ENCODE assay signal across 15 cellular contexts in genomic region chrX:310621-311155, GRCh38.
"Had no signal": no experiment of that assay in that cellular context is flagged by ENCODE, and none has a peak within 500 bp of the region (broad histone marks: within the 10 kb centered on the region; RNA-seq: fewer than 3 reads in every experiment).

No MANE protein-coding gene starts in this region.

- H3K4me3 ChIP-seq: vagina had no signal

- ATAC-seq: foreskin keratinocyte; naive thymus-derived CD8-positive, alpha-beta T cell had no signal

- H3K4me1 Mint-ChIP-seq: activated CD4-positive, alpha-beta T cell treated with anti-CD3 and anti-CD28 coated beads, Interleukin-2, amount 10 ng/mL, durations not matched to agents 7 days and 5 days had no signal

- DNase-seq: activated CD4-positive, alpha-beta T cell treated with anti-CD3 and anti-CD28 coated beads, Interleukin-2, amount 10 ng/mL, durations not matched to agents 7 days and 5 days; activated CD4-positive, CD25-positive, alpha-beta regulatory T cell; activated CD8-positive, alpha-beta memory T cell treated with anti-CD3 and anti-CD28 coated beads for 24 hours; activated naive CD4-positive, alpha-beta T cell; activated naive CD8-positive, alpha-beta T cell treated with anti-CD3 and anti-CD28 coated beads, Interleukin-2, amount 10 ng/mL, durations not matched to agents 7 days and 5 days; brain microvascular endothelial cell; effector memory CD4-positive, alpha-beta T cell; foreskin keratinocyte; glutamatergic neuron; mammary epithelial cell; SW 1271 had no signal

- H3K9me3 ChIP-seq: neutrophil, vagina had no signal

- H3K27ac ChIP-seq: brain microvascular endothelial cell, foreskin keratinocyte, neutrophil, vagina had no signal

- H3K27me3 Mint-ChIP-seq: activated CD4-positive, alpha-beta T cell treated with anti-CD3 and anti-CD28 coated beads, Interleukin-2, amount 10 ng/mL, durations not matched to agents 7 days and 5 days; activated naive CD8-positive, alpha-beta T cell treated with anti-CD3 and anti-CD28 coated beads, Interleukin-2, amount 10 ng/mL, durations not matched to agents 7 days and 5 days; dendritic cell treated with granulocyte-macrophage colony-stimulating factor and Interleukin-4, amounts not matched to agents 40 ng/mL and 50 ng/mL, for 4 days; naive thymus-derived CD8-positive, alpha-beta T cell had no signal

- H3K4me1 ChIP-seq: foreskin keratinocyte, vagina had no signal

- H3K27ac Mint-ChIP-seq: activated CD4-positive, alpha-beta T cell treated with anti-CD3 and anti-CD28 coated beads, Interleukin-2, amount 10 ng/mL, durations not matched to agents 7 days and 5 days; activated naive CD8-positive, alpha-beta T cell treated with anti-CD3 and anti-CD28 coated beads, Interleukin-2, amount 10 ng/mL, durations not matched to agents 7 days and 5 days; dendritic cell treated with granulocyte-macrophage colony-stimulating factor and Interleukin-4, amounts not matched to agents 40 ng/mL and 50 ng/mL, for 4 days had no signal

- H3K4me3 Mint-ChIP-seq: activated CD4-positive, alpha-beta T cell treated with anti-CD3 and anti-CD28 coated beads, Interleukin-2, amount 10 ng/mL, durations not matched to agents 7 days and 5 days; activated naive CD8-positive, alpha-beta T cell treated with anti-CD3 and anti-CD28 coated beads, Interleukin-2, amount 10 ng/mL, durations not matched to agents 7 days and 5 days; dendritic cell treated with granulocyte-macrophage colony-stimulating factor and Interleukin-4, amounts not matched to agents 40 ng/mL and 50 ng/mL, for 4 days; naive thymus-derived CD8-positive, alpha-beta T cell had no signal

- H3K27me3 ChIP-seq: brain microvascular endothelial cell, foreskin keratinocyte, neutrophil, vagina had no signal

- H3K9me3 Mint-ChIP-seq: activated CD4-positive, alpha-beta T cell treated with anti-CD3 and anti-CD28 coated beads, Interleukin-2, amount 10 ng/mL, durations not matched to agents 7 days and 5 days; activated naive CD8-positive, alpha-beta T cell treated with anti-CD3 and anti-CD28 coated beads, Interleukin-2, amount 10 ng/mL, durations not matched to agents 7 days and 5 days; dendritic cell treated with granulocyte-macrophage colony-stimulating factor and Interleukin-4, amounts not matched to agents 40 ng/mL and 50 ng/mL, for 4 days had no signal
